In genomic region chr9:91904541-91905236, GRCh38 we compare ENCODE assay signal across 2 cellular contexts.
TF ChIP-seq lines count a peak whose summit lies in the region.

No MANE protein-coding gene starts in this region.

TF ChIP-seq in HCT116, 20 proteins besides CTCF, POLR2A, EP300 and RAD21:
- no peak for TF ChIP-seq MAX (IDR thresholded peaks at IDR 0.05)
- TF ChIP-seq SRF (IDR thresholded peaks at IDR 0.05; ENCODE audit: low read depth): no peak
- no peak for TF ChIP-seq FOSL1 (IDR thresholded peaks at IDR 0.05; ENCODE audit: low read depth)
- no peak for TF ChIP-seq JUND (IDR thresholded peaks at IDR 0.05)
- TF ChIP-seq EZH2 (IDR thresholded peaks at IDR 0.05): no peak
- no peak for TF ChIP-seq YY1 (IDR thresholded peaks at IDR 0.05; ENCODE audit: extremely low read depth, insufficient replicate concordance, low read depth, low read length)
- TF ChIP-seq SP1 (IDR thresholded peaks at IDR 0.05; ENCODE audit: low read depth): no peak
- TF ChIP-seq ATF3 (IDR thresholded peaks at IDR 0.05): no peak
- TF ChIP-seq POLR2AphosphoS5 (IDR thresholded peaks at IDR 0.05; ENCODE audit: low read depth, low read length): no peak
- TF ChIP-seq ZFX (IDR thresholded peaks at IDR 0.05): no peak
- no peak for TF ChIP-seq EGR1 (IDR thresholded peaks at IDR 0.05; ENCODE audit: low read depth)
- no peak for TF ChIP-seq SIN3A (IDR thresholded peaks at IDR 0.05; ENCODE audit: low read depth)
- TF ChIP-seq ZNF274 (IDR thresholded peaks at IDR 0.05; ENCODE audit: low read depth, low read length): no peak
- TF ChIP-seq, protein P1, sequence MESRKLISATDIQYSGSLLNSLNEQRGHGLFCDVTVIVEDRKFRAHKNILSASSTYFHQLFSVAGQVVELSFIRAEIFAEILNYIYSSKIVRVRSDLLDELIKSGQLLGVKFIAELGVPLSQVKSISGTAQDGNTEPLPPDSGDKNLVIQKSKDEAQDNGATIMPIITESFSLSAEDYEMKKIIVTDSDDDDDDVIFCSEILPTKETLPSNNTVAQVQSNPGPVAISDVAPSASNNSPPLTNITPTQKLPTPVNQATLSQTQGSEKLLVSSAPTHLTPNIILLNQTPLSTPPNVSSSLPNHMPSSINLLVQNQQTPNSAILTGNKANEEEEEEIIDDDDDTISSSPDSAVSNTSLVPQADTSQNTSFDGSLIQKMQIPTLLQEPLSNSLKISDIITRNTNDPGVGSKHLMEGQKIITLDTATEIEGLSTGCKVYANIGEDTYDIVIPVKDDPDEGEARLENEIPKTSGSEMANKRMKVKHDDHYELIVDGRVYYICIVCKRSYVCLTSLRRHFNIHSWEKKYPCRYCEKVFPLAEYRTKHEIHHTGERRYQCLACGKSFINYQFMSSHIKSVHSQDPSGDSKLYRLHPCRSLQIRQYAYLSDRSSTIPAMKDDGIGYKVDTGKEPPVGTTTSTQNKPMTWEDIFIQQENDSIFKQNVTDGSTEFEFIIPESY (IDR thresholded peaks at IDR 0.05; ENCODE audit: extremely low read depth, insufficient replicate concordance, low read length): no peak
- TF ChIP-seq TCF7L2 (IDR thresholded peaks at IDR 0.05; ENCODE audit: borderline replicate concordance, extremely low read depth, insufficient read depth, insufficient read length): no peak

TF ChIP-seq in H1, 55 proteins besides CTCF, POLR2A, EP300 and RAD21:
- no peak for TF ChIP-seq EGR1 (IDR thresholded peaks at IDR 0.05; ENCODE audit: borderline replicate concordance, low read depth, low read length)
- no peak for TF ChIP-seq SAP30 (IDR thresholded peaks at IDR 0.05; ENCODE audit: insufficient read depth, insufficient replicate concordance, low read length)
- no peak for TF ChIP-seq KDM1A (IDR thresholded peaks at IDR 0.05; ENCODE audit: borderline replicate concordance, low read length)
- no peak for TF ChIP-seq GTF2F1 (IDR thresholded peaks at IDR 0.05; ENCODE audit: borderline replicate concordance, low read depth, low read length)
- TF ChIP-seq PHF8 (conservative IDR thresholded peaks at IDR 0.05; ENCODE audit: low read depth, low read length): no peak
- TF ChIP-seq RXRA (IDR thresholded peaks at IDR 0.05; ENCODE audit: insufficient read depth, low read depth, low read length): no peak
- no peak for TF ChIP-seq KDM5A (IDR thresholded peaks at IDR 0.05; ENCODE audit: low read length)
- no peak for TF ChIP-seq CREB1 (IDR thresholded peaks at IDR 0.05)
- TF ChIP-seq CBX5 (IDR thresholded peaks at IDR 0.05; ENCODE audit: low read depth, low read length): no peak
- no peak for TF ChIP-seq TBP (IDR thresholded peaks at IDR 0.05; ENCODE audit: low read depth, low read length)
- no peak for TF ChIP-seq HDAC6 (IDR thresholded peaks at IDR 0.05; ENCODE audit: low read depth, low read length)
- no peak for TF ChIP-seq BRCA1 (IDR thresholded peaks at IDR 0.05; ENCODE audit: low read depth, low read length)
- TF ChIP-seq SRF (IDR thresholded peaks at IDR 0.05; ENCODE audit: low read depth, low read length): no peak
- TF ChIP-seq HDAC2 (IDR thresholded peaks at IDR 0.05; ENCODE audit: borderline replicate concordance in 1 of 2, low read depth in 2 of 2, low read length in 2 of 2): no peak
- TF ChIP-seq ZNF274 (IDR thresholded peaks at IDR 0.05; ENCODE audit: borderline replicate concordance, extremely low read depth, low read length): no peak
- TF ChIP-seq TEAD4 (IDR thresholded peaks at IDR 0.05; ENCODE audit: low read depth, low read length): no peak
- no peak for TF ChIP-seq SP1 (IDR thresholded peaks at IDR 0.05; ENCODE audit: low read depth, low read length)
- TF ChIP-seq CHD7 (IDR thresholded peaks at IDR 0.05; ENCODE audit: insufficient replicate concordance, low read length): no peak
- TF ChIP-seq YY1 (IDR thresholded peaks at IDR 0.05; ENCODE audit: low read depth, low read length): no peak
TF ChIP-seq in H1: peak in this region for 0.
